8 cellular contexts compared by ENCODE assay signal in the genomic region with DNA sequence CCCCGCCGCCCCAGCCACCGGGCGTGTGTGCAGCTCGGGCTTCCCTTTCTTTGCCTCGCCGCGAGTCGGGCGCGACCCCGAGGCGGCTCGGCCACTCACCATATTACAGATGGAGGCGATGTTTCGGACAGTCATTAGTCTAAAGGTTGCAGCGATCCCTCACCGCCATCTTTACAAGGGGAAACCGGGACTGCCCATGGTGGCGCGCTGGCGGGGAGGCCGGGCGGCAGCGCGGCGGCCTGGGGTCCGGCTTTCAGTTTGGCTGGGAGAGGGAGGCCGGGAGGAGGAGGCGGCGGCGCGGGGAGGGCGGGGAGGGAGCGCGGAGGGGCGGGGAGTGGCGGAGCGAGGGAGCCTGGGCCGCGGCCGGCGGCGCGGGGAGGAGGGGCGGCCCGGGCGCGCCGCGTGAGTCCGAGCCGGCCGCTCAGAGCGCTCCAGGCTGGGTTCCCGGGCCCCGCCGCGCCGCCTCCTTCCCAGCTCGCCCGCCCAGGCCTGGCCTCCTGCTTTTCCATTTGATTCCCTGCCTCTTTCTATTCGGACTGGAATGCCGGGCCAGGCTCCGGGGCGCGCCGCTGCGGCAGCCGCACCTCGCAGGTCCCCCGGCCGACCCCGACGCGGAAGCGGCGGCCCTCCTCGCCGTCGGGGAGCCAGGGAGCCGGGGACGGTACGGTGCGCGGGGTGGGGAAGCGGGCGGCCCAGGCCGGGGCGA. TPM values are rescaled to one million over a fixed set of nuclear protein-coding genes. Genes with fewer than 3 reads are reported as not detected.
DNase-seq lines count a peak whose midpoint lies in the region; FAIRE-seq and TF ChIP-seq lines count a peak whose summit lies in the region.

Gene USP46, minus strand, starts transcription at position 286 of the 706 bp plus-strand sequence. Its CDS starts 151 bp downstream, at position 135.

- peaks cover 16% of the 10 kb centered on the region for H3K4me1 Mint-ChIP-seq in T-helper 1 cell treated with Interleukin-12 subunit alpha and Interleukin-12 subunit beta and Interleukin-4 antibody, amounts not matched to agents 30 μg/mL and 1 μg/mL, for 36 hours (ENCODE audit: low read depth)
- peaks cover 22% of the 10 kb centered on the region for H3K4me1 Mint-ChIP-seq in astrocyte (ENCODE audit: low read depth, unreplicated experiment)

- no peaks in the 10 kb centered on the region for H3K27me3 ChIP-seq in astrocyte (ENCODE audit: insufficient read depth, low read length)

- peaks cover 6% of the 10 kb centered on the region for H3K9me3 Mint-ChIP-seq in T-helper 1 cell treated with Interleukin-12 subunit alpha and Interleukin-12 subunit beta and Interleukin-4 antibody, amounts not matched to agents 30 μg/mL and 1 μg/mL, for 36 hours
- peaks cover 2% of the 10 kb centered on the region for H3K9me3 Mint-ChIP-seq in astrocyte (ENCODE audit: unreplicated experiment)

- peak within 1 kb of the TSS; percentile 76 for H3K27ac ChIP-seq in astrocyte (ENCODE audit: low read depth, low read length)

- H3K36me3 ChIP-seq in astrocyte (ENCODE audit: insufficient read depth, low read length), result no peaks in the 10 kb centered on the region

- peaks cover 15% of the 10 kb centered on the region for H3K27me3 Mint-ChIP-seq in T-helper 1 cell treated with Interleukin-12 subunit alpha and Interleukin-12 subunit beta and Interleukin-4 antibody, amounts not matched to agents 30 μg/mL and 1 μg/mL, for 36 hours (ENCODE audit: low read depth)
- no peaks in the 10 kb centered on the region for H3K27me3 Mint-ChIP-seq in astrocyte (ENCODE audit: low read depth, unreplicated experiment)

- peaks cover 35% of the 10 kb centered on the region for H4K20me1 ChIP-seq in astrocyte (ENCODE audit: insufficient read depth, low read length)

- H3K36me3 Mint-ChIP-seq in T-helper 1 cell treated with Interleukin-12 subunit alpha and Interleukin-12 subunit beta and Interleukin-4 antibody, amounts not matched to agents 30 μg/mL and 1 μg/mL, for 36 hours (ENCODE audit: low read depth), result peaks cover 12% of the 10 kb centered on the region
- peaks cover 3% of the 10 kb centered on the region for H3K36me3 Mint-ChIP-seq in astrocyte (ENCODE audit: low read depth, unreplicated experiment)

- peaks cover 16% of the 10 kb centered on the region for H3K4me1 ChIP-seq in astrocyte (ENCODE audit: insufficient read depth, low read length)

- H3K27ac Mint-ChIP-seq in T-helper 1 cell treated with Interleukin-12 subunit alpha and Interleukin-12 subunit beta and Interleukin-4 antibody, amounts not matched to agents 30 μg/mL and 1 μg/mL, for 36 hours, result peak within 1 kb of the TSS; percentile 27
- peak within 1 kb of the TSS; percentile 83 for H3K27ac Mint-ChIP-seq in astrocyte (ENCODE audit: unreplicated experiment)

- peaks cover 47% of the 10 kb centered on the region for H3K79me2 ChIP-seq in astrocyte (ENCODE audit: insufficient read depth, low read length)

- peak within 1 kb of the TSS; percentile 81 for H3K4me3 ChIP-seq in GM12865 (ENCODE audit: low read depth, low read length)
- peak within 1 kb of the TSS; percentile 74 for H3K4me3 ChIP-seq in astrocyte (ENCODE audit: insufficient read depth, low read depth, low read length)

- H3K9me3 ChIP-seq in astrocyte (ENCODE audit: insufficient read depth, low read depth, low read length), result no peaks in the 10 kb centered on the region

- H2AFZ ChIP-seq in astrocyte (ENCODE audit: low read depth, low read length), result peak within 1 kb of the TSS; percentile 88

- peak within 1 kb of the TSS; percentile 92 for H3K9ac ChIP-seq in astrocyte (ENCODE audit: low read length)

- no peak for TF ChIP-seq CTCF in GM12865 (IDR thresholded peaks at IDR 0.05; ENCODE audit: insufficient read depth, low read depth, low read length, missing control alignments)
- TF ChIP-seq CTCF in astrocyte (IDR thresholded peaks at IDR 0.05; ENCODE audit: insufficient read depth, low read depth, low read length), result no peak

- H3K4me3 Mint-ChIP-seq in T-helper 1 cell treated with Interleukin-12 subunit alpha and Interleukin-12 subunit beta and Interleukin-4 antibody, amounts not matched to agents 30 μg/mL and 1 μg/mL, for 36 hours, result peak within 1 kb of the TSS; percentile 79
- peak within 1 kb of the TSS; percentile 88 for H3K4me3 Mint-ChIP-seq in astrocyte (ENCODE audit: unreplicated experiment)

- H3K4me2 ChIP-seq in astrocyte (ENCODE audit: low read length), result peak within 1 kb of the TSS; percentile 95

- FAIRE-seq in astrocyte (lab: Jason Lieb, UNC), result no peak

- DNase-seq in GM12865 (ENCODE audit: low read depth) (peak; percentile 85), H4 (ENCODE audit: low spot score) (peak; percentile 29), LHCN-M2 (ENCODE audit: low read depth) (peak; percentile 68), astrocyte (ENCODE audit: low read depth) (peak; percentile 57), hepatic stellate cell (ENCODE audit: low spot score) (peak; percentile 85), putamen (ENCODE audit: low spot score) (peak; percentile 82), GF-D8 (lab: John Stamatoyannopoulos, UW) (no peak)

RNA-seq across cellular contexts. Expression of gene USP46, which starts in this region (rescaled TPM):
- total RNA-seq in H4 (2014; rRNA removed; shearing (Covaris generic)), result 7.7 and 12.2 TPM in 2 replicates
- total RNA-seq in LHCN-M2 (2014; rRNA removed) (18.3 and 19.2 TPM in 2 replicates), astrocyte (51.2 and 59.0 TPM in 2 replicates)
- 7.3 TPM for polyA plus RNA-seq in LHCN-M2 (2012)
